Comparison of ENCODE assay signal across 10 cellular contexts in the genomic region with DNA sequence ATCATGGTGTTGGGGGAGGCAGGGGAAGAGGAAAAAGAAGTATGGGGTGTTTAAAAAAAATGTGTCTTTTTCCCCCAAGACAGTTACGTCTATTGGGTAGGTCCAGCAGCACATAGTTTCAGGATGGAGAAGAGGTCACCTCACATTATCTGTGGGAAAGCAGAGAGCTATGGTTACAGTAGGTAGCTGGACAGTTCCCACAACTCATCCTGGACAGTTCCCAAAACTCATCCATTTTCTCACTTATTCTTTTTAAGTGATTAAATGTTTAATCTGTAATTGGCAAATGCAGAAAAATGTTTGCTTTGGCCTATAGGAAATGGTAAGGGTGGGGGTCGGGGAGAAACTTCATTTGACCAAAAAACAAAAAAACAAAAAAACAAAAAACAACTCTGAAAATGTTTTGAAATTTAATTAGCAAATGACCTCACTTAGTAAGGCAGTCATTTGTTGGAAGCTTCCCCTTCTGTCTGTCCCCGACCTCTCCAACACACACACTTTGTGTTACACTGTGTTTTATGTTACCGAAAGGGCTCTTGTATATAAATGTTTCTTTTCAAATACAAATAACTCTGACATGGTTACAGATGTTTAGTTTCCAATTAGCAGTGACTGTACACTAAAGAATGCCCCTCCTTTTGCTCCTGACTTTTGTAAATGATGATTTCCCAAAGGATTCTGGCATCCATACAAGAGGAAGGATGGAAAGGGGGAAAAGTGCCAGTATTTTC.
A peak's percentile ranks its signal among the peaks of the same experiment; 100 is the strongest.
DNase-seq lines count a peak whose midpoint lies in the region; ATAC-seq and TF ChIP-seq lines count a peak whose summit lies in the region.
"Had no signal": no experiment of that assay in that cellular context is flagged by ENCODE, and none has a peak within 500 bp of the region (broad histone marks: within the 10 kb centered on the region; RNA-seq: fewer than 3 reads in every experiment).

No MANE protein-coding gene starts in this region.

- H3K36me3 ChIP-seq in ACC112 (ENCODE audit: insufficient read depth, low read length): 0 out of 2 replicates have a peak, but pooled peaks cover 2% of the 10 kb centered on the region

- H3K27me3 ChIP-seq in ACC112 (ENCODE audit: insufficient read depth, low read length): no peaks in the 10 kb centered on the region
- H3K27me3 ChIP-seq: BLaER1 treated with 17β-estradiol and CSF1 and Interleukin-3, amounts not matched to agents 10 nM and 100 nM had no signal

- H2AFZ ChIP-seq in ACC112 (ENCODE audit: low read length, unreplicated experiment): no peak overlapping the region

- ATAC-seq in HG03520 (IDR thresholded peaks at IDR 0.05; ENCODE audit: unreplicated experiment) (no peak), GM19351 (IDR thresholded peaks at IDR 0.05; ENCODE audit: unreplicated experiment) (no peak)

- peaks cover 18% of the 10 kb centered on the region for H3K4me1 ChIP-seq in ACC112 (ENCODE audit: control insufficient read depth, insufficient read depth, low read length, unreplicated experiment)

- peak overlapping the region; percentile 56 for H3K27ac ChIP-seq in ACC112 (ENCODE audit: low read depth, low read length)
- peak overlapping the region; percentile 61 to 63 for H3K27ac ChIP-seq in coronary artery
- H3K27ac ChIP-seq: BLaER1 treated with 17β-estradiol and CSF1 and Interleukin-3, amounts not matched to agents 10 nM and 100 nM had no signal

- DNase-seq in NCI-H1092 (lab: John Stamatoyannopoulos, UW) (peak; percentile 6), coronary artery (ENCODE audit: low spot score) (no peak), lung microvascular endothelial cell (ENCODE audit: low read depth in 2 of 2) (peak; percentile 62 to 94), NAMALWA (ENCODE audit: low spot score) (no peak)
- DNase-seq in activated CD4-positive, alpha-beta T cell treated with anti-CD3 and anti-CD28 coated beads, Interleukin-2, amount 50 U/mL, for 4 hours: no peak
- DNase-seq: posterior cingulate gyrus had no signal

- H3K4me3 ChIP-seq in ACC112 (ENCODE audit: low read depth, low read length): no peak overlapping the region
- H3K4me3 ChIP-seq in coronary artery: no peak overlapping the region
- H3K4me3 ChIP-seq: BLaER1 treated with 17β-estradiol and CSF1 and Interleukin-3, amounts not matched to agents 10 nM and 100 nM had no signal

- TF ChIP-seq CTCF in coronary artery (IDR thresholded peaks at IDR 0.05): no peak

- H3K79me2 ChIP-seq in ACC112 (ENCODE audit: control insufficient read depth, insufficient read depth, low read length, unreplicated experiment): no peaks in the 10 kb centered on the region

Comparison
In these comparisons a context has a peak if more than half of its experiments do, and no peak if none do; other contexts are left out.
1. DNase-seq: peak in NCI-H1092 (single experiment) and lung microvascular endothelial cell (2 of 2); none in coronary artery (single experiment), NAMALWA (single experiment) and activated CD4-positive, alpha-beta T cell treated with anti-CD3 and anti-CD28 coated beads, Interleukin-2, amount 50 U/mL, for 4 hours (0 of 2).